Comparison of ENCODE assay signal across 8 cellular contexts in the genomic region with DNA sequence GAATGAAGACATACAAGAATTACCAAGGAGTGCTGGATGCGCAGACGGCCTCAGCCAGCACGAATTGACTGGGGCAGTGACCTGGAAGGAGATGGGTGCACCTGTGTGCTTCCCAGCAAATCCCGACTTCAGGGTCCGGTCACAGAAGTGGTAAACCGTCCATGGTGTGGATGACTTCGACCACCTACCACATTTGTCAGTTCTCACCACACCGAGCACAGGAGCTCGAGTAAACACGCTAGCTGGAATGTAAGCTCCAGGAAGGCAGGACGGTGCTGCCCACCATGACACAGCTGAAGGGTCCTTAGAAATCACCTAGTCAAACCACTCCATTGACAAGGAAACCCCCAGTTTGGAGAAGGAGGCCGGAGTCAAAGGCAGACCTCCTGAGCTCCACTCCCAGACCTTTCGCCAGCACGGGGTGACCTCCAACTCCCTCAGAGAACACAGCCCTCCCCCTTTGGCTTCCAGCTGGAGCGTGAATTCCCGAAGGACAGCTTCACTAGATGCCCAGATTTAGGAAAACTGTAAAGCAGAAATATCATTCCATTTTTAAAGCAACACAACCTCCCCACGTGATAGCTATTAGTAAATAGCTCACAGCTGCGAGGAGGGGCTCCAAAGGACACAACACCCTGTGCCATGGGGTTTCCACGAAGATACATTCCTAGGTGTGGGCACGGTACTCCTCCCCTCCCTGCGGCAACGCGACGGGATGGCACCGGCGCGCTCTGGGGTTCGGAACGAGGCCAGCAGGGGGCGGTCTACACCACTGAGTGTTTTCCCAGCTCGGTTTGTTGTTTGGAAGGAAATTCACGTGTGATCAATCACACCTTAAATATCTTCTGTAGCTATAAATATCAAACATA. TPM values are rescaled to one million over a fixed set of nuclear protein-coding genes. Genes with fewer than 3 reads are reported as not detected.
DNase-seq lines count a peak whose midpoint lies in the region; ATAC-seq, FAIRE-seq and TF ChIP-seq lines count a peak whose summit lies in the region.

No MANE protein-coding gene starts in this region.

- H2AK5ac ChIP-seq in H1 (ENCODE audit: low read depth, low read length), result no peak overlapping the region
- H2AK5ac ChIP-seq in mesenchymal stem cell (ENCODE audit: low read length, severe bottlenecking), result no peak overlapping the region

- H3K79me1 ChIP-seq in H1 (ENCODE audit: low read depth, low read length), result no peaks in the 10 kb centered on the region
- H3K79me1 ChIP-seq in mesenchymal stem cell (replicated peaks; ENCODE audit: low read length, poor library complexity, severe bottlenecking), result no peaks in the 10 kb centered on the region

- H3K27me3 ChIP-seq in KMS-11 (ENCODE audit: insufficient read depth, low read depth) (no peaks in the 10 kb centered on the region), H1 (replicated peaks in 1 of 4; ENCODE audit: control insufficient read depth in 3 of 4, extremely low read depth in 1 of 4, insufficient read depth in 3 of 4, low read length in 3 of 4) (peaks cover 0 to 8% (median 3%) of the 10 kb centered on the region in 4 experiments; a peak in 4 of 7 replicates), mesenchymal stem cell (ENCODE audit: control insufficient read depth in 1 of 2, insufficient read depth in 1 of 2, low read length in 2 of 2) (peaks cover 61 to 78% of the 10 kb centered on the region in 2 experiments)

- no peak for ATAC-seq in activated B cell treated with CpG ODN at 0.5 μM for 24 hours (ENCODE audit: low read depth)
- ATAC-seq in GM21390 (IDR thresholded peaks at IDR 0.05; ENCODE audit: unreplicated experiment), result no peak
- no peak for ATAC-seq in HG02852 (IDR thresholded peaks at IDR 0.05; ENCODE audit: unreplicated experiment)

- H2BK12ac ChIP-seq in H1 (ENCODE audit: low read depth, low read length), result peak overlapping the region; percentile 35; the same call in 1 of the 2 replicates
- H2BK12ac ChIP-seq in mesenchymal stem cell (ENCODE audit: low read length in 2 of 2), result no peak overlapping the region

- H3K4me3 ChIP-seq in KMS-11 (IDR thresholded peaks at IDR 0.05; ENCODE audit: insufficient read depth, low read depth, low read length), result no peak overlapping the region
- H3K4me3 ChIP-seq in H1 (ENCODE audit: extremely low read depth in 1 of 4, insufficient read depth in 2 of 4, low read depth in 3 of 4, low read length in 4 of 4), result peak overlapping the region in 2 of 4 experiments; percentile 10 to 35; a peak in 3 of 8 replicates
- no peak overlapping the region for H3K4me3 ChIP-seq in mesenchymal stem cell (ENCODE audit: insufficient read depth in 1 of 2, low read depth in 1 of 2, low read length in 2 of 2)

- TF ChIP-seq EP300 in H1 (IDR thresholded peaks at IDR 0.05; ENCODE audit: borderline replicate concordance in 1 of 2, low read depth in 2 of 2, low read length in 2 of 2), result no peak

- H3K36me3 Mint-ChIP-seq in activated B cell treated with CpG ODN at 0.5 μM for 24 hours (ENCODE audit: low read depth), result no peaks in the 10 kb centered on the region

- no peak overlapping the region for H3K18ac ChIP-seq in H1 (ENCODE audit: extremely low read depth, low read length)
- no peak overlapping the region for H3K18ac ChIP-seq in mesenchymal stem cell (ENCODE audit: low read depth in 1 of 2, low read length in 2 of 2)

- no peak for TF ChIP-seq POLR2A in H1 (IDR thresholded peaks at IDR 0.05; ENCODE audit: control extremely low read depth in 1 of 2, low read depth in 2 of 2, low read length in 2 of 2)

- H2BK120ac ChIP-seq in H1 (replicated peaks; ENCODE audit: low read depth, low read length) (peak overlapping the region; percentile 11), mesenchymal stem cell (ENCODE audit: low read depth, low read length) (no peak overlapping the region)

- WGBS in H1 (ENCODE audit: extremely low coverage in 1 of 2, insufficient coverage in 1 of 2, insufficient read length in 1 of 2, insufficient replicate concordance in 2 of 2, low coverage in 1 of 2, low lambda C conversion rate in 2 of 2, missing lambda C conversion rate in 1 of 2), 2 experiments, result 46% methylated on average over 32 of the region's 32 CpGs; no CpG with 5 or more reads in 1 of the 2 experiments
- 55% methylated on average over 24 of the region's 32 CpGs for WGBS in mesenchymal stem cell

- no peaks in the 10 kb centered on the region; the same call in 1 of the 2 replicates for H3K23me2 ChIP-seq in H1 (ENCODE audit: low read depth, low read length)

- no peak overlapping the region for H4K5ac ChIP-seq in H1 (ENCODE audit: insufficient read length, low read depth, low read length)

- intact Hi-C loops in activated B cell treated with CpG ODN at 0.5 μM for 24 hours (cut with micrococcal nuclease), result loop anchor here (1.0 to 5.0 kb wide), 2 partner anchors 282 to 384 kb away; no protein-coding TSS in a partner anchor

- peak; percentile 28 for DNase-seq in EL
- peak; percentile 24 for DNase-seq in activated B cell treated with CpG ODN at 0.5 μM for 24 hours
- peak; percentile 13 to 94 for DNase-seq in H1 (ENCODE audit: low read depth in 1 of 2, low spot score in 2 of 2)
- peak; percentile 24 for DNase-seq in mesenchymal stem cell
- peak; percentile 42 for DNase-seq in stimulated activated CD8-positive, alpha-beta memory T cell treated with anti-CD3 and anti-CD28 coated beads, Interleukin-7, amount 100 ng/mL, for 24 hours (ENCODE audit: low read depth)

- H2AFZ ChIP-seq in KMS-11 (ENCODE audit: low read depth) (peak overlapping the region; percentile 23), H1 (ENCODE audit: low read length) (peak overlapping the region; percentile 81), mesenchymal stem cell (ENCODE audit: low read depth, low read length) (no peak overlapping the region)

- H3K79me2 ChIP-seq in KMS-11 (ENCODE audit: insufficient read depth, low read depth), result no peaks in the 10 kb centered on the region
- no peaks in the 10 kb centered on the region for H3K79me2 ChIP-seq in H1 (ENCODE audit: control insufficient read depth in 1 of 2, insufficient read depth in 2 of 2, low read length in 2 of 2)

- TF ChIP-seq CTCF in KMS-11 (conservative IDR thresholded peaks at IDR 0.05; ENCODE audit: low read depth, low read length) (peak; percentile 90), activated B cell treated with CpG ODN at 0.5 μM for 24 hours (IDR thresholded peaks at IDR 0.05) (no peak), H1 (IDR thresholded peaks at IDR 0.05; ENCODE audit: control extremely low read depth in 1 of 3, insufficient read depth in 1 of 3, low read depth in 1 of 3, low read length in 3 of 3) (peak; percentile 84 to 96 (median 88))

- TF ChIP-seq RAD21 in H1 (IDR thresholded peaks at IDR 0.05 in 1 of 2, conservative IDR thresholded peaks at IDR 0.05 in 1 of 2; ENCODE audit: low read depth in 2 of 2, low read length in 2 of 2), result peak; percentile 90 to 92

- POLR2A ChIA-PET in activated B cell treated with CpG ODN at 0.5 μM for 24 hours (lab: Charles Lee), result no interaction called here
- POLR2A ChIA-PET in H1 (lab: Charles Lee; ENCODE audit: partially characterized antibody), result no interaction called here

- no peaks in the 10 kb centered on the region for H3K36me3 ChIP-seq in KMS-11 (ENCODE audit: insufficient read depth)
- H3K36me3 ChIP-seq in H1 (ENCODE audit: control insufficient read depth in 2 of 4, insufficient read depth in 4 of 4, low read length in 3 of 4), result no peaks in the 10 kb centered on the region
- H3K36me3 ChIP-seq in mesenchymal stem cell (ENCODE audit: control insufficient read depth in 1 of 2, insufficient read depth in 2 of 2, low read depth in 1 of 2, low read length in 2 of 2), result no peaks in the 10 kb centered on the region

- no peaks in the 10 kb centered on the region for H4K20me1 ChIP-seq in KMS-11 (ENCODE audit: insufficient read depth)
- no peaks in the 10 kb centered on the region for H4K20me1 ChIP-seq in H1 (replicated peaks in 1 of 2; ENCODE audit: control insufficient read depth in 1 of 2, insufficient read depth in 2 of 2, low read length in 2 of 2)

- no peak overlapping the region for H4K91ac ChIP-seq in H1 (replicated peaks; ENCODE audit: insufficient read length, low read length)
- no peak overlapping the region for H4K91ac ChIP-seq in mesenchymal stem cell (ENCODE audit: low read length)

- no peak overlapping the region for H2BK5ac ChIP-seq in H1 (ENCODE audit: low read depth, low read length)
- no peak overlapping the region for H2BK5ac ChIP-seq in mesenchymal stem cell (ENCODE audit: low read depth, low read length, poor library complexity, severe bottlenecking)

- H3K4me1 Mint-ChIP-seq in activated B cell treated with CpG ODN at 0.5 μM for 24 hours, result peaks cover 6% of the 10 kb centered on the region

- H3K14ac ChIP-seq in H1 (ENCODE audit: insufficient read length) (no peak overlapping the region), mesenchymal stem cell (ENCODE audit: low read length in 2 of 2) (no peak overlapping the region)

- no peak overlapping the region for H3K56ac ChIP-seq in H1 (replicated peaks; ENCODE audit: insufficient read length, low read depth, low read length)

- H3K4me2 ChIP-seq in KMS-11, result no peak overlapping the region; the same call in 1 of the 2 replicates
- peak overlapping the region in 1 of 2 experiments; percentile 51; a peak in 3 of 4 replicates for H3K4me2 ChIP-seq in H1 (ENCODE audit: insufficient read depth in 1 of 2, low read depth in 2 of 2, low read length in 2 of 2)
- H3K4me2 ChIP-seq in mesenchymal stem cell (ENCODE audit: low read length, poor library complexity, severe bottlenecking), result no peak overlapping the region

- no peaks in the 10 kb centered on the region for H3K9me3 Mint-ChIP-seq in activated B cell treated with CpG ODN at 0.5 μM for 24 hours

- H3K9ac ChIP-seq in KMS-11 (no peak overlapping the region), H1 (replicated peaks in 1 of 4; ENCODE audit: extremely low read depth in 1 of 4, low read depth in 3 of 4, low read length in 3 of 4) (no peak overlapping the region), mesenchymal stem cell (ENCODE audit: low read length) (no peak overlapping the region)

- FAIRE-seq in H1 (lab: Jason Lieb, UNC), result peak; percentile 84

- H3K4me1 ChIP-seq in KMS-11 (ENCODE audit: low read depth, poor library complexity, severe bottlenecking) (peaks cover 2% of the 10 kb centered on the region), H1 (replicated peaks in 1 of 4; ENCODE audit: control insufficient read depth in 3 of 4, insufficient read depth in 4 of 4, low read length in 3 of 4) (no peaks in the 10 kb centered on the region), mesenchymal stem cell (ENCODE audit: control insufficient read depth, insufficient read depth, low read depth, low read length) (no peaks in the 10 kb centered on the region)

- H3K27ac ChIP-seq in KMS-11, result no peak overlapping the region
- H3K27ac ChIP-seq in H1 (ENCODE audit: low read depth, low read length), result no peak overlapping the region
- H3K27ac ChIP-seq in mesenchymal stem cell (ENCODE audit: low read length, poor library complexity, severe bottlenecking), result no peak overlapping the region

- no peak overlapping the region for H4K8ac ChIP-seq in H1 (ENCODE audit: extremely low read depth, insufficient read depth, low read length)
- H4K8ac ChIP-seq in mesenchymal stem cell (ENCODE audit: low read length), result no peak overlapping the region

- no peak overlapping the region for H2BK20ac ChIP-seq in H1 (ENCODE audit: low read length)

- H3K27ac Mint-ChIP-seq in activated B cell treated with CpG ODN at 0.5 μM for 24 hours, result no peak overlapping the region

- H3K4ac ChIP-seq in H1 (replicated peaks; ENCODE audit: insufficient read length, low read depth, low read length) (no peak overlapping the region), mesenchymal stem cell (ENCODE audit: low read depth in 1 of 2, low read length in 2 of 2) (no peak overlapping the region)

- H3K9me3 ChIP-seq in H1 (ENCODE audit: insufficient read depth in 2 of 2, low read depth in 1 of 2, low read length in 1 of 2) (no peaks in the 10 kb centered on the region; a peak in 1 of 4 replicates), mesenchymal stem cell (ENCODE audit: control insufficient read depth, low read length) (peaks cover under 1% of the 10 kb centered on the region)

- CTCF ChIA-PET in activated B cell treated with CpG ODN at 0.5 μM for 24 hours (lab: Charles Lee), result interaction anchor here (0.5 to 2.9 kb wide), 5 partner anchors 15 to 617 kb away, joined by 3 to 15 read pairs (median 5); no protein-coding TSS in a partner anchor
- CTCF ChIA-PET in H1 (lab: Charles Lee; ENCODE audit: partially characterized antibody), result interaction anchor here (0.5 to 7.7 kb wide), 56 partner anchors 9 to 1963 kb away, joined by 3 to 109 read pairs (median 4); partner anchors contain the start of gene GNAL

- no peak overlapping the region for H3K4me3 Mint-ChIP-seq in activated B cell treated with CpG ODN at 0.5 μM for 24 hours

- H2BK15ac ChIP-seq in H1 (ENCODE audit: low read length), result 0 out of 2 replicates have a peak overlapping the region, but pooled peaks have one; percentile 46
- no peak overlapping the region for H2BK15ac ChIP-seq in mesenchymal stem cell (ENCODE audit: low read depth, poor library complexity, severe bottlenecking)

- peaks cover 51% of the 10 kb centered on the region for H3K27me3 Mint-ChIP-seq in activated B cell treated with CpG ODN at 0.5 μM for 24 hours

- H3K23ac ChIP-seq in H1 (ENCODE audit: insufficient read length) (no peak overlapping the region), mesenchymal stem cell (ENCODE audit: low read length in 2 of 2) (no peak overlapping the region)

RNA-seq across cellular contexts. Expression of gene GNAL, which starts 34.1 kb away (rescaled TPM):
- total RNA-seq in activated B cell treated with CpG ODN at 0.5 μM for 24 hours, result 0.22 TPM in 1 of 2 replicates, not detected in the other
- 18.2 and 18.3 TPM in 2 replicates for total RNA-seq in H1 (2021; fragmentation: NEBNext Ultra II Directional; extraction: Animal tissue kit (Norgen Biotek cat#: 25700))
- polyA plus RNA-seq in H1 (2011; rRNA removed), result 13.2 and 13.5 TPM in 2 replicates
- polyA plus RNA-seq in H1 (2011; cell fraction: cytosol; rRNA removed), result 10.1 TPM
- 18.1 TPM for polyA plus RNA-seq in H1 (2011; cell fraction: nucleus; rRNA removed)
- 13.4 to 17.5 TPM (median 15.0 TPM) in 4 replicates for polyA plus RNA-seq in H1 (2012, experiment 1 of 2)
- 4.5 TPM for polyA plus RNA-seq in H1 (2012, experiment 2 of 2)
- 11.1 TPM for polyA plus RNA-seq in H1 (2013, experiment 1 of 2)
- 10.5 TPM for polyA plus RNA-seq in H1 (2013, experiment 2 of 2)
- 17.7 and 43.0 TPM in 2 replicates for polyA minus RNA-seq in H1 (2011; rRNA and poly(A)+ RNA removed)
- 16.5 TPM for polyA minus RNA-seq in H1 (2011; cell fraction: cytosol; rRNA and poly(A)+ RNA removed)
- polyA minus RNA-seq in H1 (2011; cell fraction: nucleus; rRNA and poly(A)+ RNA removed), result 24.4 TPM
- 0.46 TPM for polyA plus RNA-seq in mesenchymal stem cell (2013, experiment 1 of 2)
- polyA plus RNA-seq in mesenchymal stem cell (2013, experiment 2 of 2), result 0.47 TPM

RNA-seq across cellular contexts. Expression of gene SLC35G4, which starts 45.6 kb away (rescaled TPM):
- not detected in 2 replicates for total RNA-seq in activated B cell treated with CpG ODN at 0.5 μM for 24 hours
- not detected in 2 replicates for total RNA-seq in H1 (2021; fragmentation: NEBNext Ultra II Directional; extraction: Animal tissue kit (Norgen Biotek cat#: 25700))
- polyA plus RNA-seq in H1 (2011; rRNA removed), result not detected in 2 replicates
- polyA plus RNA-seq in H1 (2011; cell fraction: cytosol; rRNA removed), result not detected
- not detected for polyA plus RNA-seq in H1 (2011; cell fraction: nucleus; rRNA removed)
- polyA plus RNA-seq in H1 (2012, experiment 1 of 2), result not detected in 4 replicates
- not detected for polyA plus RNA-seq in H1 (2012, experiment 2 of 2)
- not detected for polyA plus RNA-seq in H1 (2013, experiment 1 of 2)
- polyA plus RNA-seq in H1 (2013, experiment 2 of 2), result not detected
- polyA minus RNA-seq in H1 (2011; rRNA and poly(A)+ RNA removed), result not detected in 2 replicates
- polyA minus RNA-seq in H1 (2011; cell fraction: cytosol; rRNA and poly(A)+ RNA removed), result not detected
- not detected for polyA minus RNA-seq in H1 (2011; cell fraction: nucleus; rRNA and poly(A)+ RNA removed)
- polyA plus RNA-seq in mesenchymal stem cell (2013, experiment 1 of 2), result not detected
- not detected for polyA plus RNA-seq in mesenchymal stem cell (2013, experiment 2 of 2)

Comparison
In these comparisons a context has a peak if more than half of its experiments do, and no peak if none do; other contexts are left out.
1. RNA of gene GNAL, which starts 34.1 kb away (total RNA-seq): 18.2 to 18.3 TPM in H1; 0.22 TPM in activated B cell treated with CpG ODN at 0.5 μM for 24 hours; every median in the first group is over 10 times any median in the second.
2. Peak in every context shown above with its lines, with median percentiles within 50 percentile points of each other: DNase-seq.